In the genomic region with DNA sequence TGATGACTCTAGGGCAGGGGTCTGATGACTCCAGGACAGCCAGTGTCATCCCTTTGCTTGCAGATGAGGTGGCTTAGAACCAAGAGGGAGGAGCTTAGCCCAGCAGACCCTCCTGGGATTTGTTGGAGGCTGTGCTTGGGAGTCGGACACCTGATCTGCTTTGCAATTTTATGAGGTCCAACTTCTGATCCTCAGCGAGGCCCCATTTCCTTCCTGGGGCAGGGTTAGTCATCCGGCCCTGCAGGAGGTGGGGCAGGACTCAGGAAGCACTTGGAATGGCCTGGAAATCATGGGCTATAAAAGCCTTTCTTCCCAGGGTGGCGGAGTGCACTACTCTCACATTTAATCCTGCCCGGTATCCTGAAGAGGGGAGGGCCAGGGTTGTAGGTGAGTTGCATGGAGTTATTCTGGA, we compare ENCODE assay signal across 9 cellular contexts.
DNase-seq lines count a peak whose midpoint lies in the region; ATAC-seq, FAIRE-seq and TF ChIP-seq lines count a peak whose summit lies in the region.
"Had no signal": no experiment of that assay in that cellular context is flagged by ENCODE, and none has a peak within 500 bp of the region (broad histone marks: within the 10 kb centered on the region; RNA-seq: fewer than 3 reads in every experiment).

No MANE protein-coding gene starts in this region.

- peak; percentile 26 to 72 for ATAC-seq in right cardiac atrium
- ATAC-seq in PC-3: peak; percentile 89
- ATAC-seq in omental fat pad (ENCODE audit: low FRiP score): no peak
- ATAC-seq: gastroesophageal sphincter had no signal

- DNase-seq in right cardiac atrium: no peak
- DNase-seq in right atrium auricular region (ENCODE audit: low spot score): no peak
- peak; percentile 94 for DNase-seq in PC-3
- peak; percentile 71 for DNase-seq in fibroblast of villous mesenchyme (ENCODE audit: low read depth)
- peak; percentile 58 for DNase-seq in urothelium cell line (ENCODE audit: low spot score)
- no peak for DNase-seq in stimulated activated CD4-positive, alpha-beta T cell treated with anti-CD3 and anti-CD28 coated beads, Interleukin-12 subunit alpha, Interleukin-12 subunit beta, amount 100 ng/mL, for 4 hours
- DNase-seq in central memory CD4-positive, alpha-beta T cell: no peak
- no peak for DNase-seq in omental fat pad (ENCODE audit: low spot score)

- peaks cover 3% of the 10 kb centered on the region for H3K4me1 ChIP-seq in right cardiac atrium (ENCODE audit: control insufficient read depth, insufficient read depth, low read length)
- H3K4me1 ChIP-seq in right atrium auricular region: peaks cover 0 to 15% of the 10 kb centered on the region in 2 donors
- peaks cover 56% of the 10 kb centered on the region for H3K4me1 ChIP-seq in PC-3 (ENCODE audit: insufficient read depth, low read length)

- H3K36me3 ChIP-seq in right atrium auricular region (no peaks in the 10 kb centered on the region), PC-3 (ENCODE audit: low read depth, low read length) (no peaks in the 10 kb centered on the region)
- H3K36me3 ChIP-seq: gastroesophageal sphincter had no signal

- H3K9me3 ChIP-seq in right cardiac atrium (ENCODE audit: control insufficient read depth, low read length): no peaks in the 10 kb centered on the region
- no peaks in the 10 kb centered on the region for H3K9me3 ChIP-seq in right atrium auricular region
- H3K9me3 ChIP-seq in PC-3 (ENCODE audit: low read length): no peaks in the 10 kb centered on the region
- H3K9me3 ChIP-seq: gastroesophageal sphincter had no signal

- peak overlapping the region; percentile 62 for H3K9ac ChIP-seq in PC-3 (ENCODE audit: low read length)

- CTCF ChIA-PET in PC-3 (lab: Charles Lee): interaction anchor here (0.8 kb wide), 1 partner anchor 264 kb away, joined by 3 read pairs; no protein-coding TSS in a partner anchor

- no peak overlapping the region for H2AFZ ChIP-seq in PC-3 (ENCODE audit: low read length)

- FAIRE-seq in urothelium cell line (lab: Jason Lieb, UNC): no peak

- H3K27me3 ChIP-seq in right cardiac atrium (ENCODE audit: control insufficient read depth, insufficient read depth): no peaks in the 10 kb centered on the region
- H3K27me3 ChIP-seq in right atrium auricular region: no peaks in the 10 kb centered on the region
- no peaks in the 10 kb centered on the region for H3K27me3 ChIP-seq in PC-3 (ENCODE audit: low read length)
- H3K27me3 ChIP-seq: gastroesophageal sphincter had no signal

- H3K4me2 ChIP-seq in PC-3 (ENCODE audit: low read length): peak overlapping the region; percentile 41

- POLR2A ChIA-PET in PC-3 (lab: Charles Lee; ENCODE audit: unreplicated experiment): no interaction called here

- peaks cover 23% of the 10 kb centered on the region for H3K79me2 ChIP-seq in PC-3 (ENCODE audit: low read length)

- H3K4me3 ChIP-seq in right cardiac atrium (ENCODE audit: low read length) (no peak overlapping the region), right atrium auricular region (no peak overlapping the region), PC-3 (ENCODE audit: low read length) (peak overlapping the region; percentile 8; the same call in 1 of the 2 replicates), fibroblast of villous mesenchyme (ENCODE audit: low read depth, low read length) (no peak overlapping the region)
- H3K4me3 ChIP-seq: gastroesophageal sphincter had no signal

- H4K20me1 ChIP-seq in PC-3 (ENCODE audit: low read length): no peaks in the 10 kb centered on the region

- H3K9me2 ChIP-seq in PC-3 (replicated peaks; ENCODE audit: low read length): no peaks in the 10 kb centered on the region

- H3K27ac ChIP-seq in right cardiac atrium (ENCODE audit: low read length): no peak overlapping the region
- H3K27ac ChIP-seq in right atrium auricular region: no peak overlapping the region
- H3K27ac ChIP-seq in PC-3 (ENCODE audit: low read length): peak overlapping the region; percentile 86
- H3K27ac ChIP-seq: gastroesophageal sphincter had no signal

- TF ChIP-seq CTCF in right atrium auricular region (IDR thresholded peaks at IDR 0.05): no peak
- TF ChIP-seq CTCF in PC-3 (conservative IDR thresholded peaks at IDR 0.05; ENCODE audit: low read depth, low read length): no peak
- TF ChIP-seq CTCF in fibroblast of villous mesenchyme (IDR thresholded peaks at IDR 0.05; ENCODE audit: insufficient read depth, low read depth, low read length): no peak
- TF ChIP-seq CTCF in omental fat pad (IDR thresholded peaks at IDR 0.05): no peak

- intact Hi-C loops in right cardiac atrium (cut with DNase I) (no loop called here), PC-3 (cut with micrococcal nuclease) (loop anchor here (5.0 kb wide), 1 partner anchor 167 kb away; a partner anchor contains a TSS)

- 70% methylated on average over 5 of the region's 5 CpGs for WGBS in right cardiac atrium

- no TSS peak for BruUV-seq in PC-3 (replicated peaks; lab: Mats Ljungman, UMichigan)

- H3F3A ChIP-seq in PC-3 (ENCODE audit: low read length, unreplicated experiment): no peaks in the 10 kb centered on the region

Comparison
In these comparisons a context has a peak if more than half of its experiments do, and no peak if none do; other contexts are left out.
1. DNase-seq: peak in PC-3 (single experiment), fibroblast of villous mesenchyme (single experiment) and urothelium cell line (single experiment); none in right cardiac atrium (0 of 3), right atrium auricular region (single experiment), stimulated activated CD4-positive, alpha-beta T cell treated with anti-CD3 and anti-CD28 coated beads, Interleukin-12 subunit alpha, Interleukin-12 subunit beta, amount 100 ng/mL, for 4 hours (single experiment), central memory CD4-positive, alpha-beta T cell (single experiment) and omental fat pad (single experiment).